Comparison of ENCODE assay signal across 9 cellular contexts in genomic region chr2:20576598-20577115, GRCh38.
DNase-seq lines count a peak whose midpoint lies in the region; ATAC-seq and TF ChIP-seq lines count a peak whose summit lies in the region.
"Had no signal": no experiment of that assay in that cellular context is flagged by ENCODE, and none has a peak within 500 bp of the region (broad histone marks: within the 10 kb centered on the region; RNA-seq: fewer than 3 reads in every experiment).

No MANE protein-coding gene starts in this region.

- no peaks in the 10 kb centered on the region for H3K9me3 Mint-ChIP-seq in activated naive CD8-positive, alpha-beta T cell treated with anti-CD3 and anti-CD28 coated beads, Interleukin-2, amount 50 U/mL, for 24 hours

- peak overlapping the region; percentile 49 for H3K4me3 Mint-ChIP-seq in activated naive CD8-positive, alpha-beta T cell treated with anti-CD3 and anti-CD28 coated beads, Interleukin-2, amount 50 U/mL, for 24 hours

- no peak for TF ChIP-seq EP300 in transverse colon (IDR thresholded peaks at IDR 0.05; ENCODE audit: low read depth)

- no peak overlapping the region for H3K4me3 ChIP-seq in transverse colon
- H3K4me3 ChIP-seq in foreskin fibroblast (ENCODE audit: low read depth in 1 of 2, low read length in 2 of 2), result no peak overlapping the region
- H3K4me3 ChIP-seq: skin epidermis had no signal

- H3K27ac Mint-ChIP-seq in activated naive CD8-positive, alpha-beta T cell treated with anti-CD3 and anti-CD28 coated beads, Interleukin-2, amount 50 U/mL, for 24 hours, result peak overlapping the region; percentile 92

- peak; percentile 68 for ATAC-seq in GM21360 (IDR thresholded peaks at IDR 0.05; ENCODE audit: unreplicated experiment)
- peak; percentile 69 for ATAC-seq in HG03565 (IDR thresholded peaks at IDR 0.05; ENCODE audit: unreplicated experiment)
- ATAC-seq in activated naive CD8-positive, alpha-beta T cell treated with anti-CD3 and anti-CD28 coated beads, Interleukin-2, amount 50 U/mL, for 24 hours, result peak; percentile 82

- 39% methylated on average over 5 of the region's 5 CpGs; no CpG with 5 or more reads in 1 of the 2 donors for WGBS in transverse colon (ENCODE audit: low coverage in 1 of 2), 2 donors

- TF ChIP-seq CTCF in transverse colon (IDR thresholded peaks at IDR 0.05) (no peak), foreskin fibroblast (IDR thresholded peaks at IDR 0.05; ENCODE audit: low read depth, low read length) (no peak)

- peak overlapping the region; percentile 9 to 50 (median 38) for H3K27ac ChIP-seq in transverse colon

- H3K4me1 ChIP-seq in transverse colon, result peaks cover 23 to 38% (median 27%) of the 10 kb centered on the region in 4 donors

- no peak for TF ChIP-seq POLR2A in transverse colon (IDR thresholded peaks at IDR 0.05)

- intact Hi-C loops in transverse colon (cut with DNase I; ENCODE audit: low total_unique reads), result no loop called here

- no peaks in the 10 kb centered on the region for H3K36me3 ChIP-seq in transverse colon

- DNase-seq in ELR (ENCODE audit: low read depth) (peak; percentile 54), transverse colon (no peak), foreskin fibroblast (no peak), superior temporal gyrus (ENCODE audit: extremely low spot score) (no peak), NCI-H1436 (lab: John Stamatoyannopoulos, UW) (no peak)
- DNase-seq in activated naive CD8-positive, alpha-beta T cell treated with anti-CD3 and anti-CD28 coated beads, Interleukin-2, amount 50 U/mL, for 24 hours, result peak; percentile 29

- H3K27me3 ChIP-seq in transverse colon, result no peaks in the 10 kb centered on the region

- peaks cover 36% of the 10 kb centered on the region for H3K4me1 Mint-ChIP-seq in activated naive CD8-positive, alpha-beta T cell treated with anti-CD3 and anti-CD28 coated beads, Interleukin-2, amount 50 U/mL, for 24 hours

- H3K36me3 Mint-ChIP-seq in activated naive CD8-positive, alpha-beta T cell treated with anti-CD3 and anti-CD28 coated beads, Interleukin-2, amount 50 U/mL, for 24 hours (ENCODE audit: low read depth), result no peaks in the 10 kb centered on the region

- H3K27me3 Mint-ChIP-seq in activated naive CD8-positive, alpha-beta T cell treated with anti-CD3 and anti-CD28 coated beads, Interleukin-2, amount 50 U/mL, for 24 hours, result no peaks in the 10 kb centered on the region

- in situ Hi-C loops in transverse colon (cut with MboI; ENCODE audit: low pct_ligation_motif_present in 1 of 4, low pct_unique_long_range_greater_than_20kb in 1 of 4, low sequenced_read_pairs in 3 of 4), result no loop called here

- no peaks in the 10 kb centered on the region for H3K9me3 ChIP-seq in transverse colon

Comparison
In these comparisons a context has a peak if more than half of its experiments do, and no peak if none do; other contexts are left out.
1. DNase-seq: peak in ELR (single experiment) and activated naive CD8-positive, alpha-beta T cell treated with anti-CD3 and anti-CD28 coated beads, Interleukin-2, amount 50 U/mL, for 24 hours (single experiment); none in transverse colon (single experiment), foreskin fibroblast (0 of 2), superior temporal gyrus (single experiment) and NCI-H1436 (single experiment).
2. Peak in every context shown above with its lines, with median percentiles within 50 percentile points of each other: ATAC-seq.